In genomic region chr2:112055110-112055832, GRCh38 we compare ENCODE assay signal across 8 cellular contexts. TPM values are rescaled to one million over a fixed set of nuclear protein-coding genes. Genes with fewer than 3 reads are reported as not detected.
A peak's percentile ranks its signal among the peaks of the same experiment; 100 is the strongest.
DNase-seq lines count a peak whose midpoint lies in the region; ATAC-seq and TF ChIP-seq lines count a peak whose summit lies in the region.

TSS of gene TMEM87B (plus strand) at chr2:112055269. CDS start at chr2:112055592, 323 bp downstream.

- ATAC-seq in GM21390 (IDR thresholded peaks at IDR 0.05; ENCODE audit: unreplicated experiment) = peak; percentile 66

- H3K4me1 Mint-ChIP-seq in Calu3 (ENCODE audit: low read depth, unreplicated experiment) (peaks cover 25% of the 10 kb centered on the region), endothelial cell (ENCODE audit: unreplicated experiment) (peaks cover 40% of the 10 kb centered on the region)

- no TSS peak for BruUV-seq in Calu3 (replicated peaks; lab: Mats Ljungman, UMichigan)

- H3K4me3 ChIP-seq in HUES48 (ENCODE audit: low read depth, low read length) (peak within 1 kb of the TSS; percentile 90), NT2/D1 (ENCODE audit: insufficient read length, low read depth) (peak within 1 kb of the TSS; percentile 79)

- H3K9me3 Mint-ChIP-seq in Calu3 (ENCODE audit: low read depth, unreplicated experiment) (no peaks in the 10 kb centered on the region), endothelial cell (ENCODE audit: unreplicated experiment) (no peaks in the 10 kb centered on the region)

- H3K4me3 Mint-ChIP-seq in Calu3 (ENCODE audit: low read depth, unreplicated experiment) (peak within 1 kb of the TSS; percentile 78), endothelial cell (ENCODE audit: unreplicated experiment) (peak within 1 kb of the TSS; percentile 97)

- H3K27me3 ChIP-seq in HUES48 (ENCODE audit: control insufficient read depth, insufficient read depth, low read length) = no peaks in the 10 kb centered on the region
- H3K27me3 ChIP-seq in NT2/D1 (ENCODE audit: insufficient read depth, insufficient read length) = peaks cover 5% of the 10 kb centered on the region

- H3K9ac ChIP-seq in HUES48 (ENCODE audit: low read depth, low read length) (peak within 1 kb of the TSS; percentile 88), NT2/D1 (ENCODE audit: insufficient read length, low read depth) (peak within 1 kb of the TSS; percentile 88)

- DNase-seq in Calu3 = peak; percentile 98
- peak; percentile 90 for DNase-seq in NT2/D1 (ENCODE audit: low read depth, low spot score)
- peak; percentile 95 for DNase-seq in activated CD8-positive, alpha-beta memory T cell treated with anti-CD3 and anti-CD28 coated beads, Interleukin-2, amount 50 U/mL, for 1 hour (ENCODE audit: extremely low read depth)
- DNase-seq in endothelial cell (ENCODE audit: low spot score) = peak; percentile 98
- DNase-seq in middle frontal gyrus (ENCODE audit: extremely low spot score, low spot score) = peak; percentile 88
- DNase-seq in stimulated activated CD8-positive, alpha-beta memory T cell treated with anti-CD3 and anti-CD28 coated beads, Interleukin-4, amount 100 ng/mL, for 24 hours (ENCODE audit: low read depth) = peak; percentile 94

- peak within 1 kb of the TSS; percentile 80 for H3K27ac ChIP-seq in HUES48 (ENCODE audit: low read depth, low read length)

- no peaks in the 10 kb centered on the region for H3K27me3 Mint-ChIP-seq in Calu3 (ENCODE audit: unreplicated experiment)
- H3K27me3 Mint-ChIP-seq in endothelial cell (ENCODE audit: unreplicated experiment) = peaks cover 5% of the 10 kb centered on the region

- H3K36me3 ChIP-seq in HUES48 (ENCODE audit: control insufficient read depth, insufficient read depth, low read length) (no peaks in the 10 kb centered on the region), NT2/D1 (ENCODE audit: insufficient read depth, insufficient read length, low read length) (peaks cover 6% of the 10 kb centered on the region)

- TF ChIP-seq CTCF in Calu3 (IDR thresholded peaks at IDR 0.05; ENCODE audit: unreplicated experiment) (no peak), endothelial cell (IDR thresholded peaks at IDR 0.05; ENCODE audit: unreplicated experiment) (no peak)

- H3K9me3 ChIP-seq in HUES48 (ENCODE audit: control insufficient read depth, insufficient read depth, low read length) (no peaks in the 10 kb centered on the region), NT2/D1 (ENCODE audit: insufficient read depth, low read length) (0 out of 2 replicates have a peak, but pooled peaks cover 2% of the 10 kb centered on the region)

- H3K36me3 Mint-ChIP-seq in Calu3 (ENCODE audit: insufficient read depth, unreplicated experiment) (peaks cover 34% of the 10 kb centered on the region), endothelial cell (ENCODE audit: low read depth, unreplicated experiment) (peaks cover 12% of the 10 kb centered on the region)

- CTCF ChIA-PET in Calu3 (lab: Charles Lee) = interaction anchor here (0.6 to 1.5 kb wide), 6 partner anchors 21 to 214 kb away, joined by 3 to 5 read pairs (median 4); no protein-coding TSS in a partner anchor

- H3K27ac Mint-ChIP-seq in Calu3 (ENCODE audit: unreplicated experiment) (peak within 1 kb of the TSS; percentile 80), endothelial cell (ENCODE audit: unreplicated experiment) (peak within 1 kb of the TSS; percentile 97)

- intact Hi-C loops in Calu3 (cut with micrococcal nuclease; ENCODE audit: unreplicated experiment) = loop anchor here (10.0 kb wide), 1 partner anchor 60 kb away; no protein-coding TSS in a partner anchor

- H3K4me1 ChIP-seq in HUES48 (ENCODE audit: control insufficient read depth, insufficient read depth, low read length) = peaks cover 15% of the 10 kb centered on the region
- peaks cover 2% of the 10 kb centered on the region for H3K4me1 ChIP-seq in NT2/D1 (ENCODE audit: insufficient read depth, insufficient read length)

RNA-seq across cellular contexts. Expression of gene TMEM87B, which starts in this region (rescaled TPM):
- 35.0 and 37.0 TPM in 2 replicates for total RNA-seq in Calu3 (2022)
- 22.6 TPM for total RNA-seq in endothelial cell (ENCODE audit: unreplicated experiment)

Comparison
In these comparisons a context has a peak if more than half of its experiments do, and no peak if none do; other contexts are left out.
1. Peak in every context shown above with its lines: DNase-seq, ATAC-seq, H3K4me3 ChIP-seq and H3K27ac ChIP-seq.